ENCODE assay signal across 1 cellular context in the genomic region with DNA sequence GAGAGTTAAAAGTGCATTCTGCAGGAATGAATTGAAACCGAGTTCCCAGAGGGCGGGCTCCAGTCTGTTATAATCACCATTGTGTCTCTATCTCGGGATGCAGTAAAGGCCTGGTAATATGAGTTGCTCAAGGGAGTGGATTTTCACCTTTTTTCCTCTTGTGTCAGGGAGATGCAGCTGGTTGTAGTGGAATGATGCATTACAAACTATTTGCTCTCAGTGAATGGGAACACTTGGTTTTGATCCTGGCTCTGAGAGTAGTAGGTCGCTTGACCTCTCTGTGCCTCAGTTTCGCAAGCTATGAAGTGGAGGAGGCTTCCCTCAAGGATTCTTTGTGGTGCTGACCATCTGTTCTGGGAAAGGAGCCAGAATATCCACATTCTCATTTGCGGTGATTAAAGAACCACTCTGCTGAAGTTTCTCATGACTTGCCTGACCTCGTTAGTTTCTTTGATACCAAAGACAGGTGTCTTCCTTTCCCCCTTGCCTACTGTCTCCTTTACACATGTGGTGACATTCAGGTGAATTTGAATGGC.
TF ChIP-seq lines count a peak whose summit lies in the region.

No MANE protein-coding gene starts in this region.

TF ChIP-seq in SK-N-SH treated with all-trans-retinoic acid at 6 μM for 48 hours, 23 proteins besides CTCF, POLR2A, EP300 and RAD21 (continued from another document):
- TF ChIP-seq, protein P1, sequence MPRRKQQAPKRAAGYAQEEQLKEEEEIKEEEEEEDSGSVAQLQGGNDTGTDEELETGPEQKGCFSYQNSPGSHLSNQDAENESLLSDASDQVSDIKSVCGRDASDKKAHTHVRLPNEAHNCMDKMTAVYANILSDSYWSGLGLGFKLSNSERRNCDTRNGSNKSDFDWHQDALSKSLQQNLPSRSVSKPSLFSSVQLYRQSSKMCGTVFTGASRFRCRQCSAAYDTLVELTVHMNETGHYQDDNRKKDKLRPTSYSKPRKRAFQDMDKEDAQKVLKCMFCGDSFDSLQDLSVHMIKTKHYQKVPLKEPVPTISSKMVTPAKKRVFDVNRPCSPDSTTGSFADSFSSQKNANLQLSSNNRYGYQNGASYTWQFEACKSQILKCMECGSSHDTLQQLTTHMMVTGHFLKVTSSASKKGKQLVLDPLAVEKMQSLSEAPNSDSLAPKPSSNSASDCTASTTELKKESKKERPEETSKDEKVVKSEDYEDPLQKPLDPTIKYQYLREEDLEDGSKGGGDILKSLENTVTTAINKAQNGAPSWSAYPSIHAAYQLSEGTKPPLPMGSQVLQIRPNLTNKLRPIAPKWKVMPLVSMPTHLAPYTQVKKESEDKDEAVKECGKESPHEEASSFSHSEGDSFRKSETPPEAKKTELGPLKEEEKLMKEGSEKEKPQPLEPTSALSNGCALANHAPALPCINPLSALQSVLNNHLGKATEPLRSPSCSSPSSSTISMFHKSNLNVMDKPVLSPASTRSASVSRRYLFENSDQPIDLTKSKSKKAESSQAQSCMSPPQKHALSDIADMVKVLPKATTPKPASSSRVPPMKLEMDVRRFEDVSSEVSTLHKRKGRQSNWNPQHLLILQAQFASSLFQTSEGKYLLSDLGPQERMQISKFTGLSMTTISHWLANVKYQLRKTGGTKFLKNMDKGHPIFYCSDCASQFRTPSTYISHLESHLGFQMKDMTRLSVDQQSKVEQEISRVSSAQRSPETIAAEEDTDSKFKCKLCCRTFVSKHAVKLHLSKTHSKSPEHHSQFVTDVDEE (CRISPR knock-in tag; IDR thresholded peaks at IDR 0.05), result no peak
- TF ChIP-seq RARB (CRISPR knock-in tag; IDR thresholded peaks at IDR 0.05) (no peak), OSR1 (CRISPR knock-in tag; IDR thresholded peaks at IDR 0.05) (no peak), ZFP30 (CRISPR knock-in tag; IDR thresholded peaks at IDR 0.05) (no peak), ESRRG (CRISPR knock-in tag; IDR thresholded peaks at IDR 0.05) (no peak), CSDC2 (CRISPR knock-in tag; IDR thresholded peaks at IDR 0.05) (no peak), ZNF565 (CRISPR knock-in tag; conservative IDR thresholded peaks at IDR 0.05; ENCODE audit: low read depth) (no peak)
